28 cellular contexts compared by ENCODE assay signal in genomic region chr5:106314221-106314824, GRCh38.
A peak's percentile ranks its signal among the peaks of the same experiment; 100 is the strongest.
DNase-seq lines count a peak whose midpoint lies in the region; ATAC-seq and TF ChIP-seq lines count a peak whose summit lies in the region.
"Had no signal": no experiment of that assay in that cellular context is flagged by ENCODE, and none has a peak within 500 bp of the region (broad histone marks: within the 10 kb centered on the region; RNA-seq: fewer than 3 reads in every experiment).

No MANE protein-coding gene starts in this region.

- no peak for ATAC-seq in SK-N-SH treated with all-trans-retinoic acid at 6 μM for 48 hours
- ATAC-seq: CD8-positive, alpha-beta T cell; foreskin keratinocyte; left ventricle myocardium superior; mucosa of descending colon; pancreas had no signal

- no peak overlapping the region for H3K4me3 ChIP-seq in SK-N-SH (ENCODE audit: low read depth in 2 of 2, low read length in 1 of 2)
- H3K4me3 ChIP-seq in choroid plexus epithelial cell (ENCODE audit: low read depth, low read length), result no peak overlapping the region
- H3K4me3 ChIP-seq in foreskin fibroblast (ENCODE audit: low read depth in 1 of 2, low read length in 2 of 2), result no peak overlapping the region
- H3K4me3 ChIP-seq: cardiac muscle cell, mucosa of descending colon, pancreas, upper lobe of left lung had no signal

- no peak overlapping the region for H3K9ac ChIP-seq in SK-N-SH

- no peak for TF ChIP-seq RAD21 in SK-N-SH (IDR thresholded peaks at IDR 0.05; ENCODE audit: low read length)

- H2AFZ ChIP-seq in SK-N-SH (ENCODE audit: low read depth), result 0 out of 2 replicates have a peak overlapping the region, but pooled peaks have one; percentile 19

- no peak overlapping the region for H3K4me2 ChIP-seq in SK-N-SH

- no peaks in the 10 kb centered on the region for H3K9me2 ChIP-seq in SK-N-SH

- peaks cover 0 to 4% of the 10 kb centered on the region in 2 experiments for H3K4me1 ChIP-seq in SK-N-SH (ENCODE audit: control insufficient read depth in 1 of 2, insufficient read depth in 2 of 2, low read depth in 1 of 2, low read length in 1 of 2)
- H3K4me1 ChIP-seq: foreskin keratinocyte, pancreas, upper lobe of left lung had no signal

- TF ChIP-seq EP300 in SK-N-SH (IDR thresholded peaks at IDR 0.05; ENCODE audit: borderline replicate concordance in 1 of 2, low read depth in 1 of 2, low read length in 1 of 2), result peak in 1 of 2 experiments; percentile 32; a peak in 1 of 4 replicates

- no peak for DNase-seq in SK-N-SH
- DNase-seq in choroid plexus epithelial cell (ENCODE audit: low read depth), result peak; percentile 48
- peak; percentile 56 to 63 for DNase-seq in foreskin fibroblast
- DNase-seq in smooth muscle cell of the brain vasculature (ENCODE audit: low read depth, low spot score), result peak; percentile 46
- no peak for DNase-seq in stimulated activated CD8-positive, alpha-beta memory T cell treated with anti-CD3 and anti-CD28 coated beads, Interleukin-4, amount 100 ng/mL, for 48 hours
- DNase-seq in NCI-H2196 (lab: John Stamatoyannopoulos, UW; ENCODE audit: unreplicated experiment), result no peak
- DNase-seq in SKM-1 treated with dmso at 0.1 percent for 144 hours (lab: John Stamatoyannopoulos, UW; ENCODE audit: unreplicated experiment), result no peak
- DNase-seq: activated CD4-positive, alpha-beta T cell treated with anti-CD3 and anti-CD28 coated beads for 48 hours; activated naive CD4-positive, alpha-beta T cell; activated T-cell treated with anti-CD3 and anti-CD28 coated beads, Interleukin-2, amount 50 U/mL, for 48 hours; amniotic stem cell; CD8-positive, alpha-beta T cell; cortex of kidney; foreskin keratinocyte; hypothalamus; KBM-7; left ventricle myocardium superior; mucosa of descending colon; MV-4-11; NCI-H1694; NCI-H2171 treated with DMSO at 0.1 percent for 48 hours; NCI-H526; pancreas; upper lobe of left lung had no signal

- TF ChIP-seq CTCF in SK-N-SH (IDR thresholded peaks at IDR 0.05) (no peak), choroid plexus epithelial cell (conservative IDR thresholded peaks at IDR 0.05; ENCODE audit: low read depth, low read length) (no peak), foreskin fibroblast (IDR thresholded peaks at IDR 0.05; ENCODE audit: low read depth, low read length) (no peak)

- no peaks in the 10 kb centered on the region for H4K20me1 ChIP-seq in SK-N-SH (ENCODE audit: insufficient read depth)

- H3K79me2 ChIP-seq in SK-N-SH (ENCODE audit: insufficient read depth), result no peaks in the 10 kb centered on the region

- peaks cover 17% of the 10 kb centered on the region for H3F3A ChIP-seq in SK-N-SH (replicated peaks; ENCODE audit: insufficient read depth)

- 61% methylated on average over 2 of the region's 2 CpGs for WGBS in SK-N-SH (ENCODE audit: low lambda C conversion rate)

- no peaks in the 10 kb centered on the region for H3K27me3 ChIP-seq in SK-N-SH (ENCODE audit: insufficient read depth)
- H3K27me3 ChIP-seq: cardiac muscle cell, foreskin keratinocyte, upper lobe of left lung had no signal

- POLR2A ChIA-PET in SK-N-SH (lab: Yijun Ruan, JAX), result no interaction called here

- H3K27ac ChIP-seq in SK-N-SH (ENCODE audit: low read depth in 2 of 2, low read length in 1 of 2), result peak overlapping the region in 1 of 2 experiments; percentile 63; a peak in 2 of 4 replicates
- H3K27ac ChIP-seq: 22Rv1, cardiac muscle cell, foreskin keratinocyte, pancreas, upper lobe of left lung, VCaP had no signal

- CTCF ChIA-PET in SK-N-SH (lab: Yijun Ruan, JAX), result no interaction called here

- H3K36me3 ChIP-seq in SK-N-SH (replicated peaks in 1 of 2; ENCODE audit: control insufficient read depth in 1 of 2, insufficient read depth in 2 of 2, low read length in 1 of 2), result no peaks in the 10 kb centered on the region
- H3K36me3 ChIP-seq: cardiac muscle cell, pancreas, upper lobe of left lung had no signal

- no peaks in the 10 kb centered on the region for H3K9me3 ChIP-seq in SK-N-SH
- H3K9me3 ChIP-seq: mucosa of descending colon, pancreas, upper lobe of left lung had no signal

TF ChIP-seq in SK-N-SH, 30 proteins besides CTCF, POLR2A, EP300 and RAD21:
- no peak for TF ChIP-seq SIN3A (IDR thresholded peaks at IDR 0.05; ENCODE audit: borderline replicate concordance, low read depth, low read length)
- TF ChIP-seq TCF12 (IDR thresholded peaks at IDR 0.05), result peak; percentile 39; the same call in 1 of the 2 replicates
- TF ChIP-seq NFIC (IDR thresholded peaks at IDR 0.05; ENCODE audit: borderline replicate concordance), result peak; percentile 54; the same call in 1 of the 2 replicates
- TF ChIP-seq MEF2A (IDR thresholded peaks at IDR 0.05; ENCODE audit: borderline replicate concordance, low read depth), result no peak
- TF ChIP-seq FOSL2 (IDR thresholded peaks at IDR 0.05; ENCODE audit: borderline replicate concordance, low read depth), result peak; percentile 28; the same call in 1 of the 2 replicates
- peak; percentile 40 for TF ChIP-seq JUND (IDR thresholded peaks at IDR 0.05)
- TF ChIP-seq, protein P1, sequence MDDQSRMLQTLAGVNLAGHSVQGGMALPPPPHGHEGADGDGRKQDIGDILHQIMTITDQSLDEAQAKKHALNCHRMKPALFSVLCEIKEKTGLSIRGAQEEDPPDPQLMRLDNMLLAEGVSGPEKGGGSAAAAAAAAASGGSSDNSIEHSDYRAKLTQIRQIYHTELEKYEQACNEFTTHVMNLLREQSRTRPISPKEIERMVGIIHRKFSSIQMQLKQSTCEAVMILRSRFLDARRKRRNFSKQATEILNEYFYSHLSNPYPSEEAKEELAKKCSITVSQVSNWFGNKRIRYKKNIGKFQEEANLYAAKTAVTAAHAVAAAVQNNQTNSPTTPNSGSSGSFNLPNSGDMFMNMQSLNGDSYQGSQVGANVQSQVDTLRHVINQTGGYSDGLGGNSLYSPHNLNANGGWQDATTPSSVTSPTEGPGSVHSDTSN (IDR thresholded peaks at IDR 0.05), result peak; percentile 60
- no peak for TF ChIP-seq CHD2 (IDR thresholded peaks at IDR 0.05; ENCODE audit: low read length, partially characterized antibody)
- TF ChIP-seq, protein P2, sequence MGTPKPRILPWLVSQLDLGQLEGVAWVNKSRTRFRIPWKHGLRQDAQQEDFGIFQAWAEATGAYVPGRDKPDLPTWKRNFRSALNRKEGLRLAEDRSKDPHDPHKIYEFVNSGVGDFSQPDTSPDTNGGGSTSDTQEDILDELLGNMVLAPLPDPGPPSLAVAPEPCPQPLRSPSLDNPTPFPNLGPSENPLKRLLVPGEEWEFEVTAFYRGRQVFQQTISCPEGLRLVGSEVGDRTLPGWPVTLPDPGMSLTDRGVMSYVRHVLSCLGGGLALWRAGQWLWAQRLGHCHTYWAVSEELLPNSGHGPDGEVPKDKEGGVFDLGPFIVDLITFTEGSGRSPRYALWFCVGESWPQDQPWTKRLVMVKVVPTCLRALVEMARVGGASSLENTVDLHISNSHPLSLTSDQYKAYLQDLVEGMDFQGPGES (IDR thresholded peaks at IDR 0.05; ENCODE audit: low read depth, low read length), result no peak

TF ChIP-seq in SK-N-SH treated with all-trans-retinoic acid at 6 μM for 48 hours, 23 proteins besides CTCF, POLR2A, EP300 and RAD21 (continues in another document):
- TF ChIP-seq BACH2 (CRISPR knock-in tag; IDR thresholded peaks at IDR 0.05; ENCODE audit: borderline replicate concordance) (no peak), ZFP3 (CRISPR knock-in tag; IDR thresholded peaks at IDR 0.05) (no peak), TOX (CRISPR knock-in tag; IDR thresholded peaks at IDR 0.05; ENCODE audit: borderline replicate concordance) (no peak), TSHZ2 (CRISPR knock-in tag; IDR thresholded peaks at IDR 0.05) (no peak), PPARA (CRISPR knock-in tag; IDR thresholded peaks at IDR 0.05; ENCODE audit: borderline replicate concordance) (no peak), TCF4 (CRISPR knock-in tag; IDR thresholded peaks at IDR 0.05; ENCODE audit: borderline replicate concordance) (no peak), RARB (CRISPR knock-in tag; IDR thresholded peaks at IDR 0.05) (no peak), ESRRG (CRISPR knock-in tag; IDR thresholded peaks at IDR 0.05) (no peak), GLIS3 (CRISPR knock-in tag; IDR thresholded peaks at IDR 0.05) (no peak), ZNF70 (CRISPR knock-in tag; IDR thresholded peaks at IDR 0.05) (no peak), ZC3H10 (CRISPR knock-in tag; IDR thresholded peaks at IDR 0.05) (no peak)

Comparison
In these comparisons a context has a peak if more than half of its experiments do, and no peak if none do; other contexts are left out.
1. DNase-seq: peak in choroid plexus epithelial cell (single experiment), foreskin fibroblast (2 of 2) and smooth muscle cell of the brain vasculature (single experiment); none in SK-N-SH (single experiment), stimulated activated CD8-positive, alpha-beta memory T cell treated with anti-CD3 and anti-CD28 coated beads, Interleukin-4, amount 100 ng/mL, for 48 hours (single experiment), NCI-H2196 (single experiment) and SKM-1 treated with dmso at 0.1 percent for 144 hours (single experiment).